Comparison of ENCODE assay signal across 13 cellular contexts in genomic region chr13:30697177-30697953, GRCh38. TPM values are rescaled to one million over a fixed set of nuclear protein-coding genes. Genes with fewer than 3 reads are reported as not detected.
A peak's percentile ranks its signal among the peaks of the same experiment; 100 is the strongest.
DNase-seq lines count a peak whose midpoint lies in the region; ATAC-seq, FAIRE-seq and TF ChIP-seq lines count a peak whose summit lies in the region.
"Had no signal": no experiment of that assay in that cellular context is flagged by ENCODE, and none has a peak within 500 bp of the region (broad histone marks: within the 10 kb centered on the region; RNA-seq: fewer than 3 reads in every experiment).

No MANE protein-coding gene starts in this region.

- peak overlapping the region; percentile 40 for H4K91ac ChIP-seq in IMR-90 (ENCODE audit: insufficient read depth, low read depth, low read length)

- no peak overlapping the region for H3K56ac ChIP-seq in IMR-90 (ENCODE audit: extremely low read depth, insufficient read depth, low read length)

- POLR2A ChIA-PET in IMR-90 (lab: Charles Lee; ENCODE audit: unreplicated experiment): no interaction called here
- POLR2A ChIA-PET in K562 (lab: Yijun Ruan, JAX): interaction anchor here (0.7 kb wide), 1 partner anchor 10 kb away, joined by 4 read pairs; no protein-coding TSS in a partner anchor
- POLR2A ChIA-PET in Caco-2 (lab: Charles Lee): interaction anchor here (0.5 to 0.6 kb wide), 2 partner anchors 83 to 275 kb away, joined by 3 to 8 read pairs; partner anchors contain the start of gene UBE2L5

- H3K27ac ChIP-seq in IMR-90 (ENCODE audit: insufficient read depth, low read length): peak overlapping the region; percentile 51; the same call in 1 of the 2 replicates
- H3K27ac ChIP-seq in K562 (ENCODE audit: extremely low read depth, low read depth, low read length): no peak overlapping the region
- H3K27ac ChIP-seq in spleen: peak overlapping the region in 7 of 8 donors; percentile 26 to 81 (median 65)

- no peak for FAIRE-seq in K562 (lab: Jason Lieb, UNC)
- FAIRE-seq: D721Med had no signal

- H3K9me3 ChIP-seq in IMR-90 (ENCODE audit: control insufficient read depth, insufficient read depth, low read length) (no peaks in the 10 kb centered on the region), K562 (replicated peaks; ENCODE audit: control insufficient read depth, insufficient read depth, low read depth, low read length) (no peaks in the 10 kb centered on the region), spleen (no peaks in the 10 kb centered on the region), Caco-2 (no peaks in the 10 kb centered on the region)

- WGBS in IMR-90 (ENCODE audit: extremely low coverage in 2 of 2, insufficient read length in 1 of 2), 2 experiments: 89% methylated on average over 3 of the region's 8 CpGs; no CpG with 5 or more reads in 1 of the 2 experiments
- 0% methylated on average over 7 of the region's 8 CpGs for WGBS in K562 (ENCODE audit: insufficient coverage, low coverage, missing lambda C conversion rate)
- 46 to 60% (median 56%) methylated on average over 8 of the region's 8 CpGs for WGBS in spleen, 5 donors

- peak overlapping the region; percentile 24; the same call in 1 of the 2 replicates for H3K9ac ChIP-seq in IMR-90 (ENCODE audit: low read depth, low read length)
- no peak overlapping the region for H3K9ac ChIP-seq in K562 (ENCODE audit: insufficient read depth in 1 of 2, low read depth in 2 of 2, low read length in 2 of 2)

- TF ChIP-seq EP300 in K562 (IDR thresholded peaks at IDR 0.05; ENCODE audit: low read length): no peak

- H2AFZ ChIP-seq in IMR-90 (replicated peaks; ENCODE audit: low read length, poor library complexity) (peak overlapping the region; percentile 76), K562 (ENCODE audit: low read depth, low read length) (no peak overlapping the region)

- DNase-seq in IMR-90 (no peak), K562 (ENCODE audit: extremely low read depth in 1 of 4, low spot score in 3 of 4) (no peak), left lobe of liver (ENCODE audit: low spot score) (no peak), spleen (no peak), Caco-2 (no peak), cerebellar cortex (ENCODE audit: low spot score) (no peak), GDM1 (lab: John Stamatoyannopoulos, UW) (no peak)
- DNase-seq: activated naive CD4-positive, alpha-beta T cell treated with anti-CD3 and anti-CD28 coated beads, Interleukin-2, amount 50 U/mL, for 16 hours; NCI-H2171 treated with DMSO at 0.1 percent for 48 hours; posterior cingulate gyrus; stimulated activated CD4-positive, alpha-beta T cell treated with anti-CD3 and anti-CD28 coated beads, Interleukin-4, amount 100 ng/mL, for 4 hours; T-helper 1 cell had no signal

- peak overlapping the region; percentile 33; the same call in 1 of the 2 replicates for H4K5ac ChIP-seq in IMR-90 (ENCODE audit: low read depth, low read length)

- H2BK15ac ChIP-seq in IMR-90 (ENCODE audit: low read depth, low read length): peak overlapping the region; percentile 75; the same call in 2 of the 3 replicates

- no peak overlapping the region for H2AK9ac ChIP-seq in IMR-90 (replicated peaks; ENCODE audit: low read depth, low read length, poor library complexity)

- peak overlapping the region; percentile 48 for H3K4ac ChIP-seq in IMR-90 (ENCODE audit: low read depth, low read length)

- H3K4me1 ChIP-seq in IMR-90 (ENCODE audit: control insufficient read depth, insufficient read depth, low read length) (peaks cover 25% of the 10 kb centered on the region), K562 (replicated peaks in 1 of 2; ENCODE audit: control insufficient read depth in 2 of 2, insufficient read depth in 2 of 2, low read length in 2 of 2) (no peaks in the 10 kb centered on the region), spleen (peaks cover 20 to 54% (median 27%) of the 10 kb centered on the region in 6 donors), Caco-2 (no peaks in the 10 kb centered on the region)

- no peak for TF ChIP-seq RAD21 in IMR-90 (IDR thresholded peaks at IDR 0.05; ENCODE audit: low read length)
- no peak for TF ChIP-seq RAD21 in K562 (CRISPR knock-in tag; conservative IDR thresholded peaks at IDR 0.05 in 1 of 2, IDR thresholded peaks at IDR 0.05 in 1 of 2)

- H3K9me1 ChIP-seq in IMR-90 (ENCODE audit: insufficient read depth, low read length) (peaks cover 5% of the 10 kb centered on the region; the same call in 1 of the 2 replicates), K562 (ENCODE audit: control insufficient read depth, insufficient read depth, low read length) (no peaks in the 10 kb centered on the region)

- no peak overlapping the region for H3K4me3 Mint-ChIP-seq in Caco-2 (ENCODE audit: unreplicated experiment)

- H3K18ac ChIP-seq in IMR-90 (ENCODE audit: low read depth, low read length): peak overlapping the region; percentile 71

- H3K23ac ChIP-seq in IMR-90 (ENCODE audit: low read depth, low read length): peak overlapping the region; percentile 73

- peak overlapping the region; percentile 70 to 76; a peak in 3 of 4 replicates for H4K8ac ChIP-seq in IMR-90 (ENCODE audit: low read depth in 2 of 2, low read length in 2 of 2)

- H2BK120ac ChIP-seq in IMR-90 (ENCODE audit: low read depth, low read length): peak overlapping the region; percentile 75

- CTCF ChIA-PET in IMR-90 (lab: Yijun Ruan, JAX) (no interaction called here), K562 (lab: Yijun Ruan, JAX; ENCODE audit: low intra/inter-chr PET ratio) (no interaction called here), Caco-2 (lab: Charles Lee) (no interaction called here)

- dilution Hi-C loops in IMR-90 (cut with HindIII; ENCODE audit: low sequenced_read_pairs, unreplicated experiment): no loop called here

- no peak for TF ChIP-seq CTCF in IMR-90 (conservative IDR thresholded peaks at IDR 0.05; ENCODE audit: low read depth, low read length)
- no peak for TF ChIP-seq CTCF in K562 (IDR thresholded peaks at IDR 0.05 in 2 of 3, conservative IDR thresholded peaks at IDR 0.05 in 1 of 3; ENCODE audit: insufficient read depth in 2 of 3, low read depth in 1 of 3, low read length in 3 of 3)
- no peak for TF ChIP-seq CTCF in spleen (IDR thresholded peaks at IDR 0.05 in 8 of 11, conservative IDR thresholded peaks at IDR 0.05 in 3 of 11)
- TF ChIP-seq CTCF in Caco-2 (IDR thresholded peaks at IDR 0.05; ENCODE audit: insufficient read depth in 1 of 2, low read depth in 1 of 2, low read length in 1 of 2, severe bottlenecking in 1 of 2, unreplicated experiment in 1 of 2): no peak

- ATAC-seq in IMR-90 (ENCODE audit: low read depth): no peak
- no peak for ATAC-seq in K562
- peak; percentile 47 for ATAC-seq in left lobe of liver

- H3K4me2 ChIP-seq in IMR-90 (ENCODE audit: low read depth, low read length): peak overlapping the region; percentile 43
- H3K4me2 ChIP-seq in K562 (ENCODE audit: insufficient read depth, low read length): no peak overlapping the region

- no peaks in the 10 kb centered on the region for H3K9me3 Mint-ChIP-seq in Caco-2 (ENCODE audit: unreplicated experiment)

- no peaks in the 10 kb centered on the region for H4K20me1 ChIP-seq in IMR-90 (ENCODE audit: insufficient read depth, low read length)
- no peaks in the 10 kb centered on the region for H4K20me1 ChIP-seq in K562 (replicated peaks; ENCODE audit: control insufficient read depth, insufficient read depth, low read length)

- no peaks in the 10 kb centered on the region for H3K36me3 Mint-ChIP-seq in Caco-2 (ENCODE audit: insufficient read depth, unreplicated experiment)

- H3K27me3 ChIP-seq in IMR-90 (ENCODE audit: control insufficient read depth, insufficient read depth, low read length) (no peaks in the 10 kb centered on the region), K562 (ENCODE audit: control insufficient read depth in 2 of 2, insufficient read depth in 2 of 2, low read length in 2 of 2) (peaks cover 13 to 34% of the 10 kb centered on the region in 2 experiments), spleen (replicated peaks in 1 of 7) (no peaks in the 10 kb centered on the region), Caco-2 (replicated peaks; ENCODE audit: control insufficient read depth, insufficient read depth, low read length) (no peaks in the 10 kb centered on the region)

- H3K36me3 ChIP-seq in IMR-90 (ENCODE audit: control insufficient read depth, insufficient read depth, low read length) (no peaks in the 10 kb centered on the region), K562 (ENCODE audit: control insufficient read depth, insufficient read depth, low read length) (no peaks in the 10 kb centered on the region), spleen (no peaks in the 10 kb centered on the region), Caco-2 (ENCODE audit: control insufficient read depth, insufficient read depth, low read length) (no peaks in the 10 kb centered on the region)

- peak overlapping the region; percentile 26 for H3K14ac ChIP-seq in IMR-90 (replicated peaks; ENCODE audit: low read depth, low read length)

- peaks cover 7% of the 10 kb centered on the region for H3K4me1 Mint-ChIP-seq in Caco-2 (ENCODE audit: low read depth, unreplicated experiment)

- no peaks in the 10 kb centered on the region for H3K79me2 ChIP-seq in K562 (ENCODE audit: control insufficient read depth, insufficient read depth, low read length)

- peak overlapping the region; percentile 37 for H2AK5ac ChIP-seq in IMR-90 (ENCODE audit: low read depth, low read length)

- in situ Hi-C loops in IMR-90 (cut with MboI; ENCODE audit: low sequenced_read_pairs): no loop called here
- in situ Hi-C loops in K562 (cut with MboI): no loop called here

- H3K27ac Mint-ChIP-seq in Caco-2 (ENCODE audit: unreplicated experiment): no peak overlapping the region

- no peaks in the 10 kb centered on the region for H3K79me1 ChIP-seq in IMR-90 (ENCODE audit: low read depth in 1 of 2, low read length in 2 of 2)

- no peak for TF ChIP-seq POLR2A in IMR-90 (IDR thresholded peaks at IDR 0.05; ENCODE audit: low read depth, low read length)
- no peak for TF ChIP-seq POLR2A in K562 (conservative IDR thresholded peaks at IDR 0.05)
- TF ChIP-seq POLR2A in spleen (IDR thresholded peaks at IDR 0.05): peak in 1 of 3 donors; percentile 20

- H3K27me3 Mint-ChIP-seq in Caco-2 (ENCODE audit: insufficient read depth, unreplicated experiment): peaks cover 8% of the 10 kb centered on the region

- no peak overlapping the region for H3K4me3 ChIP-seq in IMR-90 (ENCODE audit: insufficient read depth, low read depth, low read length)
- H3K4me3 ChIP-seq in K562: no peak overlapping the region
- H3K4me3 ChIP-seq in spleen: no peak overlapping the region
- H3K4me3 ChIP-seq in Caco-2 (ENCODE audit: low read depth, low read length): no peak overlapping the region

- BruUV-seq in IMR-90 (replicated peaks; lab: Mats Ljungman, UMichigan): no TSS peak
- no TSS peak for BruUV-seq in K562 (replicated peaks; lab: Mats Ljungman, UMichigan)
- BruUV-seq in Caco-2 (replicated peaks; lab: Mats Ljungman, UMichigan): no TSS peak

- intact Hi-C loops in IMR-90 (cut with micrococcal nuclease): loop anchor here (10.0 kb wide), 1 partner anchor 563 kb away; no protein-coding TSS in a partner anchor
- intact Hi-C loops in K562 (cut with micrococcal nuclease): no loop called here
- intact Hi-C loops in spleen (cut with DNase I; ENCODE audit: low total_unique reads): no loop called here
- intact Hi-C loops in Caco-2 (cut with micrococcal nuclease; ENCODE audit: unreplicated experiment): no loop called here

- peak overlapping the region; percentile 40 for H2BK20ac ChIP-seq in IMR-90 (ENCODE audit: low read depth, low read length)

- H2BK5ac ChIP-seq in IMR-90 (ENCODE audit: low read depth, low read length, poor library complexity, severe bottlenecking): peak overlapping the region; percentile 3

RNA-seq across cellular contexts. Expression of gene ALOX5AP, which starts 38.0 kb away (rescaled TPM):
- total RNA-seq in IMR-90 (2012; rRNA removed) (0.28 TPM in 1 of 2 replicates, not detected in the other), K562 (2014; rRNA removed) (not detected in 2 replicates), K562 (2014; rRNA removed; fragmentation: Illumina TruSeq; extraction: Trizol) (not detected in 2 replicates), K562 (2015; rRNA removed; fragmentation: Illumina TruSeq; extraction: Trizol) (not detected in 2 replicates), K562 (2021) (0.31 TPM in 1 of 2 replicates, not detected in the other), left lobe of liver (1.5 TPM), spleen (100 to 1,000 TPM in 4 of 7 donors, 10 to 100 TPM in 3; 43.7 to 268 (median 106) TPM), Caco-2 (2022) (0.37 and 1.1 TPM in 2 replicates)
- polyA plus RNA-seq in IMR-90 (2012; rRNA removed) (0.62 and 0.63 TPM in 2 replicates), K562 (2011; rRNA removed) (not detected in 2 replicates), K562 (2014; fragmentation: Illumina TruSeq; extraction: Trizol) (not detected in 2 replicates), K562 (2014; fragmentation: Nextera tagmentation; extraction: Ambion mirVana) (not detected), K562 (2014; rRNA removed) (not detected in 2 replicates), spleen (10 to 100 TPM; 36.8 to 58.5 (median 44.1) TPM)
- polyA plus RNA-seq in IMR-90 (2012; cell fraction: cytosol; rRNA removed): 0.30 and 0.45 TPM in 2 replicates
- polyA plus RNA-seq in IMR-90 (2012; cell fraction: nucleus; rRNA removed; ENCODE audit: low replicate concordance): 0.53 TPM in 1 of 2 replicates, not detected in the other
- total RNA-seq in K562 (2011; cell fraction: chromatin; rRNA removed; ENCODE audit: low replicate concordance): not detected in 2 replicates
- not detected in 2 replicates for total RNA-seq in K562 (2011; cell fraction: nucleolus; rRNA removed)
- total RNA-seq in K562 (2011; cell fraction: nucleoplasm; rRNA removed): not detected in 2 replicates
- not detected in 2 replicates for polyA plus RNA-seq in K562 (2011; cell fraction: cytosol; rRNA removed)
- polyA plus RNA-seq in K562 (2011; cell fraction: nucleus; rRNA removed): not detected in 2 replicates
- not detected in 2 replicates for polyA plus RNA-seq in K562 (2012)
- polyA minus RNA-seq in K562 (2011; rRNA and poly(A)+ RNA removed): not detected in 2 replicates
- not detected in 2 replicates for polyA minus RNA-seq in K562 (2011; cell fraction: cytosol; rRNA and poly(A)+ RNA removed)
- polyA minus RNA-seq in K562 (2011; cell fraction: nucleus; rRNA and poly(A)+ RNA removed): not detected in 2 replicates

Comparison
In these comparisons a context has a peak if more than half of its experiments do, and no peak if none do; other contexts are left out.
1. RNA of gene ALOX5AP, which starts 38.0 kb away (total RNA-seq): 43.7 to 268 TPM in spleen; 1.5 TPM in left lobe of liver (single experiment), 0.37 to 1.1 TPM in Caco-2, 0.28 TPM in IMR-90 and 0.31 TPM in K562; every median in the first group is over 10 times any median in the second.